Comparison of ENCODE assay signal across 19 cellular contexts in the genomic region with DNA sequence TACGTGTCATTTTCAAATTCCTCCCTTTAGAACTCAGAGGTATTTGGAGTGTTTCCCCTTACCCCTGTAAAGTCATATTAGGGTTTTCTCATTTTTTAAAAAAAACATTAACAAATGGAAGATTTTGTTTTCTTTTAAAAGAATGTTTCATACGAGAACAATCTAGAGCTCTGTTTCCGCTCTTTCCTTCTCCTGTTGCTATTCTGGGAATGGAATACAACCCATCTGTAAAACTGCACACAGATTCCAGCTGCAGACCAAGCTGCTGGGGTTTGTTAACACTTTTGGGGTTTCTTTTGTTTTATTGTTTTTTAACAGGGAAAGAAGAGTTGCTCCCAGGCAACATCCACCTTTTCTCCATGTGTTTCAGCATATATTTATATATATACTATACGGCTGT.
DNase-seq lines count a peak whose midpoint lies in the region; ATAC-seq and TF ChIP-seq lines count a peak whose summit lies in the region.
"Had no signal": no experiment of that assay in that cellular context is flagged by ENCODE, and none has a peak within 500 bp of the region (broad histone marks: within the 10 kb centered on the region; RNA-seq: fewer than 3 reads in every experiment).

No MANE protein-coding gene starts in this region.

- H3K4me1 ChIP-seq in ascending aorta (no peaks in the 10 kb centered on the region), psoas muscle (no peaks in the 10 kb centered on the region), skeletal muscle tissue (ENCODE audit: control insufficient read depth in 3 of 3, insufficient read depth in 3 of 3, low read length in 3 of 3) (peaks cover 0 to 3% (median 0%) of the 10 kb centered on the region in 3 donors)
- H3K4me1 ChIP-seq: A549 had no signal

- peak; percentile 2 for DNase-seq in AG10803 (ENCODE audit: low read depth)
- no peak for DNase-seq in ascending aorta (ENCODE audit: low spot score in 2 of 2)
- DNase-seq in psoas muscle, result no peak
- no peak for DNase-seq in natural killer cell treated with Interleukin-12 subunit alpha and Interleukin-12 subunit beta and Interleukin-15 and Interleukin-18, amount 100 ng/mL, for 72 hours (ENCODE audit: low spot score)
- DNase-seq: 8988T; ACHN; C1 segment of cervical spinal cord; Calu3; CD4-positive, alpha-beta memory T cell; COR-L47; DMS53; DMS79 treated with DMSO at 0.1 percent for 48 hours; GM23248; H7; HCEC 1CT had no signal

- TF ChIP-seq CTCF in AG10803 (conservative IDR thresholded peaks at IDR 0.05; ENCODE audit: low read length), result no peak
- no peak for TF ChIP-seq CTCF in ascending aorta (IDR thresholded peaks at IDR 0.05)
- no peak for TF ChIP-seq CTCF in psoas muscle (IDR thresholded peaks at IDR 0.05)

- H3K27me3 ChIP-seq in ascending aorta (no peaks in the 10 kb centered on the region), psoas muscle (ENCODE audit: insufficient read depth in 3 of 3, low read length in 2 of 3) (peaks cover 0 to 9% (median 0%) of the 10 kb centered on the region in 3 donors), skeletal muscle tissue (ENCODE audit: control insufficient read depth in 3 of 3, insufficient read depth in 3 of 3, low read length in 3 of 3) (no peaks in the 10 kb centered on the region)

- peaks cover 3% of the 10 kb centered on the region for H3K9me3 Mint-ChIP-seq in natural killer cell treated with Interleukin-12 subunit alpha and Interleukin-12 subunit beta and Interleukin-15 and Interleukin-18, amount 100 ng/mL, for 72 hours

- ATAC-seq in psoas muscle (peak in 1 of 4 donors; percentile 65), HG03175 (IDR thresholded peaks at IDR 0.05; ENCODE audit: unreplicated experiment) (no peak), GM19463 (IDR thresholded peaks at IDR 0.05; ENCODE audit: unreplicated experiment) (no peak)
- ATAC-seq in natural killer cell treated with Interleukin-12 subunit alpha and Interleukin-12 subunit beta and Interleukin-15 and Interleukin-18, amount 100 ng/mL, for 72 hours, result no peak
- ATAC-seq: A549 had no signal

- H3K4me3 Mint-ChIP-seq in natural killer cell treated with Interleukin-12 subunit alpha and Interleukin-12 subunit beta and Interleukin-15 and Interleukin-18, amount 100 ng/mL, for 72 hours, result no peak overlapping the region
- H3K4me3 Mint-ChIP-seq: CD4-positive, alpha-beta memory T cell had no signal

- peaks cover 0 to 6% of the 10 kb centered on the region in 2 donors for H3K36me3 ChIP-seq in ascending aorta
- peaks cover 0 to 8% of the 10 kb centered on the region in 2 donors for H3K36me3 ChIP-seq in psoas muscle (ENCODE audit: insufficient read depth in 1 of 2, low read depth in 1 of 2)
- H3K36me3 ChIP-seq in skeletal muscle tissue (ENCODE audit: control insufficient read depth in 3 of 3, insufficient read depth in 3 of 3, low read length in 3 of 3), result peaks cover 0 to 3% (median 0%) of the 10 kb centered on the region in 3 donors

- intact Hi-C loops in ascending aorta (cut with DNase I), result no loop called here
- intact Hi-C loops in psoas muscle (cut with DNase I), result no loop called here

- no peaks in the 10 kb centered on the region for H3K36me3 Mint-ChIP-seq in natural killer cell treated with Interleukin-12 subunit alpha and Interleukin-12 subunit beta and Interleukin-15 and Interleukin-18, amount 100 ng/mL, for 72 hours
- H3K36me3 Mint-ChIP-seq: CD4-positive, alpha-beta memory T cell had no signal

- H3K4me1 Mint-ChIP-seq in natural killer cell treated with Interleukin-12 subunit alpha and Interleukin-12 subunit beta and Interleukin-15 and Interleukin-18, amount 100 ng/mL, for 72 hours (ENCODE audit: low read depth in 2 of 2), result no peaks in the 10 kb centered on the region
- H3K4me1 Mint-ChIP-seq: CD4-positive, alpha-beta memory T cell had no signal

- H3K27ac Mint-ChIP-seq in natural killer cell treated with Interleukin-12 subunit alpha and Interleukin-12 subunit beta and Interleukin-15 and Interleukin-18, amount 100 ng/mL, for 72 hours, result no peak overlapping the region
- H3K27ac Mint-ChIP-seq: CD4-positive, alpha-beta memory T cell had no signal

- H3K9me3 ChIP-seq in ascending aorta (no peaks in the 10 kb centered on the region), psoas muscle (no peaks in the 10 kb centered on the region), skeletal muscle tissue (ENCODE audit: control insufficient read depth in 3 of 3, low read length in 3 of 3) (no peaks in the 10 kb centered on the region)
- H3K9me3 ChIP-seq: A549 had no signal

- H3K27ac ChIP-seq in ascending aorta (peak overlapping the region; percentile 42 to 47), psoas muscle (peak overlapping the region; percentile 30), skeletal muscle tissue (ENCODE audit: low read depth, low read length) (peak overlapping the region; percentile 45)
- H3K27ac ChIP-seq: A549, GM23248 had no signal

- WGBS in psoas muscle, 3 donors, result 27 to 50% (median 49%) methylated on average over 4 of the region's 4 CpGs

- peaks cover 8 to 21% of the 10 kb centered on the region in 2 donors for H3K27me3 Mint-ChIP-seq in natural killer cell treated with Interleukin-12 subunit alpha and Interleukin-12 subunit beta and Interleukin-15 and Interleukin-18, amount 100 ng/mL, for 72 hours

- H3K9ac ChIP-seq in skeletal muscle tissue (ENCODE audit: low read depth in 1 of 3, low read length in 3 of 3), result no peak overlapping the region
- H3K9ac ChIP-seq: GM23248 had no signal

- no peak overlapping the region for H3K4me3 ChIP-seq in AG10803 (ENCODE audit: low read length)
- peak overlapping the region in 1 of 2 donors; percentile 4 for H3K4me3 ChIP-seq in ascending aorta
- peak overlapping the region; percentile 21 for H3K4me3 ChIP-seq in psoas muscle
- H3K4me3 ChIP-seq in skeletal muscle tissue (ENCODE audit: low read length in 3 of 3), result no peak overlapping the region
- H3K4me3 ChIP-seq: A549, GM23248 had no signal
